ENCODE assay signal across 8 cellular contexts in the genomic region with DNA sequence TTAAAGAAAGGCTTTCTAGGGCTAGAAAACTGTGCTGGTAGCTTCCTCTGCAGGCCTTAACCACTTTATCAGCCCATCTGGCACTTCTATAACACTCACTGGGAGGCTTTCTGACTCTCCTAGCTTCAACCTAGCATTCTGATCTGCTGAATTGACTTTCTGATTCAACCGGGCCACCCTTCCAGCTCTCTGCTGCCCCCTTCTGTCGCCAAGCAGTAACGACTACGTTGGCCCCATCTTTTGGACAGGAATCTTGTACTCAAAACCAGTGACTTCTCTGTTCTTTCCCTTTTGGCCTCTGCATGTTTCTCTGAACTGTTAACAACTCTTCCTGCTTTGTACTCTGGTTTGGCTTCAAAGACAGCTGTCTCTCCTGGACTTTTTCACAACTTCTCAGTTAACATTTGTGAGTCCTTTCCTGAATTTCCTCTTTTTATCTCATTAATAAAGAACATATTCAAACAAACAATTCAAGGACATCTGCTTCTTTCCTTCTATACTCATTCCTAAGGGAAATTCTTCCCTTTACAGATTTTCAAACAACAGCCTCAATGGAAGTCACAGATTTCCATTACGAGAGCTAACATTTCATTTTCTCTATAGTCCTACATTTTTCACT. TPM values are rescaled to one million over a fixed set of nuclear protein-coding genes. Genes with fewer than 3 reads are reported as not detected.
DNase-seq lines count a peak whose midpoint lies in the region; ATAC-seq and TF ChIP-seq lines count a peak whose summit lies in the region.

No MANE protein-coding gene starts in this region.

- H3K4me3 ChIP-seq in choroid plexus epithelial cell (ENCODE audit: low read depth, low read length) (no peak overlapping the region), liver (ENCODE audit: low read depth in 1 of 3, low read length in 3 of 3) (no peak overlapping the region)

- TF ChIP-seq CTCF in choroid plexus epithelial cell (conservative IDR thresholded peaks at IDR 0.05; ENCODE audit: low read depth, low read length) = peak; percentile 98
- TF ChIP-seq CTCF in liver (IDR thresholded peaks at IDR 0.05; ENCODE audit: low read depth, low read length, missing input control) = peak; percentile 86

- 17% methylated on average over 5 of the region's 5 CpGs for WGBS in liver

- peaks cover 0 to 4% (median 0%) of the 10 kb centered on the region in 4 donors for H3K4me1 ChIP-seq in liver (ENCODE audit: control insufficient read depth in 4 of 4, insufficient read depth in 4 of 4, low read length in 3 of 4)

- no peaks in the 10 kb centered on the region for H3K27me3 ChIP-seq in liver (ENCODE audit: control insufficient read depth in 4 of 4, insufficient read depth in 4 of 4, low read length in 3 of 4)

- ATAC-seq in GM18861 (IDR thresholded peaks at IDR 0.05; ENCODE audit: unreplicated experiment) = peak; percentile 80
- ATAC-seq in HG03066 (IDR thresholded peaks at IDR 0.05; ENCODE audit: low read depth, unreplicated experiment) = peak; percentile 91

- H3K9ac ChIP-seq in liver (ENCODE audit: low read depth in 1 of 2, low read length in 2 of 2) = no peak overlapping the region

- peak; percentile 78 to 90 for TF ChIP-seq RAD21 in liver (IDR thresholded peaks at IDR 0.05)

- DNase-seq in AG20443 (ENCODE audit: low spot score) = peak; percentile 82
- DNase-seq in NCI-H345 treated with DMSO at 0.1 percent for 48 hours (lab: John Stamatoyannopoulos, UW; ENCODE audit: unreplicated experiment) = peak; percentile 44
- peak; percentile 49 to 51 for DNase-seq in activated CD4-positive, alpha-beta T cell treated with anti-CD3 and anti-CD28 coated beads for 24 hours (ENCODE audit: low read depth in 2 of 2)
- peak; percentile 83 for DNase-seq in choroid plexus epithelial cell (ENCODE audit: low read depth)
- DNase-seq in stimulated activated CD4-positive, alpha-beta T cell treated with anti-CD3 and anti-CD28 coated beads, TNF-alpha, amount 100 ng/mL, for 4 hours (ENCODE audit: low read depth in 3 of 3) = peak; percentile 23 to 35 (median 26)

- H3K27ac ChIP-seq in liver (ENCODE audit: low read depth in 1 of 2, low read length in 2 of 2) = no peak overlapping the region

- no peaks in the 10 kb centered on the region for H3K36me3 ChIP-seq in liver (ENCODE audit: control insufficient read depth in 4 of 4, insufficient read depth in 3 of 4, low read depth in 1 of 4, low read length in 3 of 4)

- no peaks in the 10 kb centered on the region for H3K9me3 ChIP-seq in liver (ENCODE audit: control insufficient read depth in 4 of 4, low read length in 3 of 4)

TF ChIP-seq in liver, 16 proteins besides CTCF, POLR2A, EP300 and RAD21:
- TF ChIP-seq, protein P1, sequence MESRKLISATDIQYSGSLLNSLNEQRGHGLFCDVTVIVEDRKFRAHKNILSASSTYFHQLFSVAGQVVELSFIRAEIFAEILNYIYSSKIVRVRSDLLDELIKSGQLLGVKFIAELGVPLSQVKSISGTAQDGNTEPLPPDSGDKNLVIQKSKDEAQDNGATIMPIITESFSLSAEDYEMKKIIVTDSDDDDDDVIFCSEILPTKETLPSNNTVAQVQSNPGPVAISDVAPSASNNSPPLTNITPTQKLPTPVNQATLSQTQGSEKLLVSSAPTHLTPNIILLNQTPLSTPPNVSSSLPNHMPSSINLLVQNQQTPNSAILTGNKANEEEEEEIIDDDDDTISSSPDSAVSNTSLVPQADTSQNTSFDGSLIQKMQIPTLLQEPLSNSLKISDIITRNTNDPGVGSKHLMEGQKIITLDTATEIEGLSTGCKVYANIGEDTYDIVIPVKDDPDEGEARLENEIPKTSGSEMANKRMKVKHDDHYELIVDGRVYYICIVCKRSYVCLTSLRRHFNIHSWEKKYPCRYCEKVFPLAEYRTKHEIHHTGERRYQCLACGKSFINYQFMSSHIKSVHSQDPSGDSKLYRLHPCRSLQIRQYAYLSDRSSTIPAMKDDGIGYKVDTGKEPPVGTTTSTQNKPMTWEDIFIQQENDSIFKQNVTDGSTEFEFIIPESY (IDR thresholded peaks at IDR 0.05) = no peak

RNA-seq across cellular contexts. Expression of a gene that starts 43.9 kb away (rescaled TPM):
- total RNA-seq in liver = 10 to 100 TPM in 1 of 2 donors, 1 to 10 TPM in 1; 5.9 to 15.6 TPM
- 1 to 10 TPM; 2.7 to 5.6 TPM for polyA plus RNA-seq in liver

Comparison
In these comparisons a context has a peak if more than half of its experiments do, and no peak if none do; other contexts are left out.
1. DNase-seq: peak in every context shown above with its lines; median percentile 83 in choroid plexus epithelial cell; 82 in AG20443; 50 in activated CD4-positive, alpha-beta T cell treated with anti-CD3 and anti-CD28 coated beads for 24 hours; 44 in NCI-H345 treated with DMSO at 0.1 percent for 48 hours; 26 in stimulated activated CD4-positive, alpha-beta T cell treated with anti-CD3 and anti-CD28 coated beads, TNF-alpha, amount 100 ng/mL, for 4 hours.